2 cellular contexts compared by ENCODE assay signal in genomic region chr4:115228851-115229250, GRCh38.
TF ChIP-seq lines count a peak whose summit lies in the region.

No MANE protein-coding gene starts in this region.

TF ChIP-seq in SK-N-SH, 30 proteins besides CTCF, POLR2A, EP300 and RAD21 (continued from another document):
- TF ChIP-seq SIN3A (IDR thresholded peaks at IDR 0.05; ENCODE audit: borderline replicate concordance, low read depth, low read length) (no peak), NRF1 (IDR thresholded peaks at IDR 0.05; ENCODE audit: low read depth, low read length) (no peak), ELF1 (IDR thresholded peaks at IDR 0.05) (no peak), GATA2 (CRISPR knock-in tag; IDR thresholded peaks at IDR 0.05) (no peak), NFIC (IDR thresholded peaks at IDR 0.05; ENCODE audit: borderline replicate concordance) (no peak), SMC3 (IDR thresholded peaks at IDR 0.05; ENCODE audit: low read depth, low read length) (no peak), TCF12 (IDR thresholded peaks at IDR 0.05) (no peak), USF1 (IDR thresholded peaks at IDR 0.05; ENCODE audit: borderline replicate concordance, low read depth) (no peak)

TF ChIP-seq in SK-N-SH treated with all-trans-retinoic acid at 6 μM for 48 hours, 23 proteins besides CTCF, POLR2A, EP300 and RAD21 (continued from another document):
- TF ChIP-seq ZNF565 (CRISPR knock-in tag; conservative IDR thresholded peaks at IDR 0.05; ENCODE audit: low read depth), result no peak
- no peak for TF ChIP-seq ZNF70 (CRISPR knock-in tag; IDR thresholded peaks at IDR 0.05)
- TF ChIP-seq OSR1 (CRISPR knock-in tag; IDR thresholded peaks at IDR 0.05), result no peak
- TF ChIP-seq ESRRG (CRISPR knock-in tag; IDR thresholded peaks at IDR 0.05), result no peak
- TF ChIP-seq ISL1 (CRISPR knock-in tag; IDR thresholded peaks at IDR 0.05), result no peak
- no peak for TF ChIP-seq SNAI2 (CRISPR knock-in tag; IDR thresholded peaks at IDR 0.05)
- TF ChIP-seq RARB (CRISPR knock-in tag; IDR thresholded peaks at IDR 0.05), result no peak
- TF ChIP-seq BACH2 (CRISPR knock-in tag; IDR thresholded peaks at IDR 0.05; ENCODE audit: borderline replicate concordance), result no peak
- TF ChIP-seq ZNF8 (CRISPR knock-in tag; IDR thresholded peaks at IDR 0.05), result no peak
- TF ChIP-seq TCF4 (CRISPR knock-in tag; IDR thresholded peaks at IDR 0.05; ENCODE audit: borderline replicate concordance), result no peak
- TF ChIP-seq GLIS3 (CRISPR knock-in tag; IDR thresholded peaks at IDR 0.05), result no peak
- TF ChIP-seq TOX (CRISPR knock-in tag; IDR thresholded peaks at IDR 0.05; ENCODE audit: borderline replicate concordance), result no peak
- TF ChIP-seq, protein P1, sequence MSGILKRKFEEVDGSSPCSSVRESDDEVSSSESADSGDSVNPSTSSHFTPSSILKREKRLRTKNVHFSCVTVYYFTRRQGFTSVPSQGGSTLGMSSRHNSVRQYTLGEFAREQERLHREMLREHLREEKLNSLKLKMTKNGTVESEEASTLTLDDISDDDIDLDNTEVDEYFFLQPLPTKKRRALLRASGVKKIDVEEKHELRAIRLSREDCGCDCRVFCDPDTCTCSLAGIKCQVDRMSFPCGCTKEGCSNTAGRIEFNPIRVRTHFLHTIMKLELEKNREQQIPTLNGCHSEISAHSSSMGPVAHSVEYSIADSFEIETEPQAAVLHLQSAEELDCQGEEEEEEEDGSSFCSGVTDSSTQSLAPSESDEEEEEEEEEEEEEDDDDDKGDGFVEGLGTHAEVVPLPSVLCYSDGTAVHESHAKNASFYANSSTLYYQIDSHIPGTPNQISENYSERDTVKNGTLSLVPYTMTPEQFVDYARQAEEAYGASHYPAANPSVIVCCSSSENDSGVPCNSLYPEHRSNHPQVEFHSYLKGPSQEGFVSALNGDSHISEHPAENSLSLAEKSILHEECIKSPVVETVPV (CRISPR knock-in tag; IDR thresholded peaks at IDR 0.05), result no peak
- TF ChIP-seq CSDC2 (CRISPR knock-in tag; IDR thresholded peaks at IDR 0.05), result no peak
- TF ChIP-seq PPARA (CRISPR knock-in tag; IDR thresholded peaks at IDR 0.05; ENCODE audit: borderline replicate concordance), result no peak
